Comparison of ENCODE assay signal across 27 cellular contexts in the genomic region with DNA sequence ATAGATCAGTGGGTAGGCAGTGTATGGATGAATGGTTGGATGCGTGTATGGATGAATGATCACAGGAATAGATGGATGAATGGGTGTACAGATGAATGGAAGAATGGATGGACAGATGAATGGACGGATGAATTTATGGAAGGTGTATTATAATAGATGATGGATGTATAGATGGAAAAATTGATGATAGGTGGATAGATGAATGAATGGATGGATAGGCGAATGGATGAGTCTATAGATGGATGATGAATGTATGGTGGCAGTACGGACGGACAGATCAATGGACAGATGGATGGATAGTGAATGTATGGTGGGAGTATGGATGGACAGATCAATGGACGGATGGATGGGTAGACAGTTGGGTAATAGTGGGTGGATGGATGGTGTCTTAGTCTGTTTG. TPM values are rescaled to one million over a fixed set of nuclear protein-coding genes. Genes with fewer than 3 reads are reported as not detected.
DNase-seq lines count a peak whose midpoint lies in the region; ATAC-seq and TF ChIP-seq lines count a peak whose summit lies in the region.
"Had no signal": no experiment of that assay in that cellular context is flagged by ENCODE, and none has a peak within 500 bp of the region (broad histone marks: within the 10 kb centered on the region; RNA-seq: fewer than 3 reads in every experiment).

No MANE protein-coding gene starts in this region.

- H4K91ac ChIP-seq in IMR-90 (ENCODE audit: insufficient read depth, low read depth, low read length): no peak overlapping the region

- H2AK9ac ChIP-seq in IMR-90 (replicated peaks; ENCODE audit: low read depth, low read length, poor library complexity): no peak overlapping the region

- TF ChIP-seq CTCF in HEK293 (tag by site-specific recombination; IDR thresholded peaks at IDR 0.05) (no peak), IMR-90 (conservative IDR thresholded peaks at IDR 0.05; ENCODE audit: low read depth, low read length) (no peak), glutamatergic neuron (IDR thresholded peaks at IDR 0.05; ENCODE audit: partially characterized antibody, unreplicated experiment) (no peak)

- 78 to 100% methylated on average over 3 to 6 of the region's 6 CpGs for WGBS in IMR-90 (ENCODE audit: extremely low coverage in 2 of 2, insufficient read length in 1 of 2), 2 experiments

- no peak overlapping the region for H3K14ac ChIP-seq in IMR-90 (replicated peaks; ENCODE audit: low read depth, low read length)

- no peak overlapping the region for H3K27ac ChIP-seq in HEK293 (ENCODE audit: extremely low read depth, low read depth, low read length)
- no peak overlapping the region for H3K27ac ChIP-seq in IMR-90 (ENCODE audit: insufficient read depth, low read length)
- H3K27ac ChIP-seq: BLaER1 had no signal

- H3K27me3 Mint-ChIP-seq in glutamatergic neuron (ENCODE audit: unreplicated experiment): peaks cover 10% of the 10 kb centered on the region

- CTCF ChIA-PET in HEK293 (lab: Yijun Ruan, JAX): no interaction called here
- CTCF ChIA-PET in IMR-90 (lab: Yijun Ruan, JAX): no interaction called here

- H3K4me1 Mint-ChIP-seq in glutamatergic neuron (ENCODE audit: low read depth, unreplicated experiment): peaks cover 2% of the 10 kb centered on the region
- H3K4me1 Mint-ChIP-seq: CD14-positive monocyte had no signal

- H3K36me3 Mint-ChIP-seq in glutamatergic neuron (ENCODE audit: unreplicated experiment): peaks cover 5% of the 10 kb centered on the region
- H3K36me3 Mint-ChIP-seq: CD14-positive monocyte; CD4-positive, alpha-beta memory T cell had no signal

- in situ Hi-C loops in IMR-90 (cut with MboI; ENCODE audit: low sequenced_read_pairs): no loop called here

- H3K27me3 ChIP-seq in IMR-90 (ENCODE audit: control insufficient read depth, insufficient read depth, low read length): peaks cover 24% of the 10 kb centered on the region
- H3K27me3 ChIP-seq: BLaER1 had no signal

- no peak overlapping the region for H2AFZ ChIP-seq in IMR-90 (replicated peaks; ENCODE audit: low read length, poor library complexity)

- no peak overlapping the region for H2AK5ac ChIP-seq in IMR-90 (ENCODE audit: low read depth, low read length)

- no peaks in the 10 kb centered on the region for H3K79me1 ChIP-seq in IMR-90 (ENCODE audit: low read depth in 1 of 2, low read length in 2 of 2)

- no peak overlapping the region for H3K23ac ChIP-seq in IMR-90 (ENCODE audit: low read depth, low read length)

- H3K18ac ChIP-seq in IMR-90 (ENCODE audit: low read depth, low read length): no peak overlapping the region

- BruUV-seq in IMR-90 (replicated peaks; lab: Mats Ljungman, UMichigan): no TSS peak

- H3K27ac Mint-ChIP-seq in glutamatergic neuron (ENCODE audit: unreplicated experiment): peak overlapping the region; percentile 2
- H3K27ac Mint-ChIP-seq: CD14-positive monocyte; CD4-positive, CD25-positive, alpha-beta regulatory T cell; CD8-positive, alpha-beta memory T cell had no signal

- no peak for ATAC-seq in IMR-90 (ENCODE audit: low read depth)
- ATAC-seq: GM12878 had no signal

- no peaks in the 10 kb centered on the region for H4K20me1 ChIP-seq in IMR-90 (ENCODE audit: insufficient read depth, low read length)
- H4K20me1 ChIP-seq: BLaER1 had no signal

- H3K9me3 ChIP-seq in HEK293 (ENCODE audit: control insufficient read depth, insufficient read depth, low read depth, low read length): no peaks in the 10 kb centered on the region
- peaks cover 12% of the 10 kb centered on the region for H3K9me3 ChIP-seq in IMR-90 (ENCODE audit: control insufficient read depth, insufficient read depth, low read length)
- H3K9me3 ChIP-seq: BE2C had no signal

- H2BK15ac ChIP-seq in IMR-90 (ENCODE audit: low read depth, low read length): no peak overlapping the region

- H2BK5ac ChIP-seq in IMR-90 (ENCODE audit: low read depth, low read length, poor library complexity, severe bottlenecking): peak overlapping the region; percentile 3

- H3K4me3 ChIP-seq in HEK293 (ENCODE audit: low read depth, low read length) (no peak overlapping the region), IMR-90 (ENCODE audit: insufficient read depth, low read depth, low read length) (no peak overlapping the region)
- H3K4me3 ChIP-seq: BLaER1, GM12878 had no signal

- POLR2A ChIA-PET in HEK293 (lab: Yijun Ruan, JAX) (no interaction called here), IMR-90 (lab: Charles Lee; ENCODE audit: unreplicated experiment) (no interaction called here)

- H4K5ac ChIP-seq in IMR-90 (ENCODE audit: low read depth, low read length): no peak overlapping the region

- no peaks in the 10 kb centered on the region for H3K36me3 ChIP-seq in HEK293 (ENCODE audit: control insufficient read depth in 2 of 2, insufficient read depth in 1 of 2, low read length in 2 of 2)
- no peaks in the 10 kb centered on the region for H3K36me3 ChIP-seq in IMR-90 (ENCODE audit: control insufficient read depth, insufficient read depth, low read length)
- H3K36me3 ChIP-seq: BE2C, BLaER1 had no signal

- dilution Hi-C loops in IMR-90 (cut with HindIII; ENCODE audit: low sequenced_read_pairs, unreplicated experiment): no loop called here

- DNase-seq in IMR-90: no peak
- DNase-seq in glutamatergic neuron: no peak
- no peak for DNase-seq in cortex of kidney (lab: John Stamatoyannopoulos, UW)
- no peak for DNase-seq in stimulated activated CD4-positive, alpha-beta T cell treated with anti-CD3 and anti-CD28 coated beads, Interleukin-2, amount 100 ng/mL, for 48 hours
- DNase-seq: 8988T; ACHN; BE2C; C1 segment of cervical spinal cord; CD4-positive, alpha-beta memory T cell; CD4-positive, CD25-positive, alpha-beta regulatory T cell; CD8-positive, alpha-beta memory T cell; COR-L47; DMS 273 treated with DMSO at 0.1 percent for 48 hours; DMS153; DMS53; DMS79; DND-41; EL; GDM1 had no signal

- H3K4ac ChIP-seq in IMR-90 (ENCODE audit: low read depth, low read length): no peak overlapping the region

- H3K56ac ChIP-seq in IMR-90 (ENCODE audit: extremely low read depth, insufficient read depth, low read length): no peak overlapping the region

- no peaks in the 10 kb centered on the region for H3K9me1 ChIP-seq in IMR-90 (ENCODE audit: insufficient read depth, low read length)

- no peak overlapping the region for H2BK20ac ChIP-seq in IMR-90 (ENCODE audit: low read depth, low read length)

- H3K4me1 ChIP-seq in HEK293 (ENCODE audit: control insufficient read depth, insufficient read depth, low read length) (no peaks in the 10 kb centered on the region), IMR-90 (ENCODE audit: control insufficient read depth, insufficient read depth, low read length) (no peaks in the 10 kb centered on the region)
- H3K4me1 ChIP-seq: BE2C had no signal

- H4K8ac ChIP-seq in IMR-90 (ENCODE audit: low read depth in 2 of 2, low read length in 2 of 2): no peak overlapping the region

- H3K4me2 ChIP-seq in IMR-90 (ENCODE audit: low read depth, low read length): no peak overlapping the region
- H3K4me2 ChIP-seq: BLaER1 had no signal

- H3K9me3 Mint-ChIP-seq in glutamatergic neuron (ENCODE audit: unreplicated experiment): peaks cover 9% of the 10 kb centered on the region

- no peak overlapping the region for H3K4me3 Mint-ChIP-seq in glutamatergic neuron (ENCODE audit: unreplicated experiment)
- H3K4me3 Mint-ChIP-seq: CD14-positive monocyte; CD4-positive, CD25-positive, alpha-beta regulatory T cell; CD8-positive, alpha-beta memory T cell had no signal

- TF ChIP-seq POLR2A in IMR-90 (IDR thresholded peaks at IDR 0.05; ENCODE audit: low read depth, low read length): no peak

- H3K9ac ChIP-seq in IMR-90 (ENCODE audit: low read depth, low read length): no peak overlapping the region
- H3K9ac ChIP-seq: BLaER1 had no signal

- no peak for TF ChIP-seq RAD21 in IMR-90 (IDR thresholded peaks at IDR 0.05; ENCODE audit: low read length)

- intact Hi-C loops in IMR-90 (cut with micrococcal nuclease): no loop called here

- no peak overlapping the region for H2BK120ac ChIP-seq in IMR-90 (ENCODE audit: low read depth, low read length)

TF ChIP-seq in HEK293, 187 proteins besides CTCF, POLR2A, EP300 and RAD21 (continues in another document):
- TF ChIP-seq ZNF623 (tag by site-specific recombination; IDR thresholded peaks at IDR 0.05) (no peak), ZNF747 (tag by site-specific recombination; IDR thresholded peaks at IDR 0.05) (no peak), ZNF624 (tag by site-specific recombination; IDR thresholded peaks at IDR 0.05) (no peak)

TF ChIP-seq in IMR-90, 13 proteins besides CTCF, POLR2A, EP300 and RAD21 (continues in another document):
- TF ChIP-seq RCOR1 (IDR thresholded peaks at IDR 0.05; ENCODE audit: insufficient replicate concordance, low read length) (no peak), SMC3 (IDR thresholded peaks at IDR 0.05; ENCODE audit: low read depth, low read length) (no peak), MAZ (IDR thresholded peaks at IDR 0.05; ENCODE audit: borderline replicate concordance, low read depth, low read length) (no peak), BHLHE40 (IDR thresholded peaks at IDR 0.05; ENCODE audit: low read depth, low read length) (no peak), RFX5 (IDR thresholded peaks at IDR 0.05; ENCODE audit: low read depth, low read length) (no peak), MAFK (IDR thresholded peaks at IDR 0.05; ENCODE audit: low read depth, low read length) (no peak), MXI1 (IDR thresholded peaks at IDR 0.05; ENCODE audit: borderline replicate concordance, low read depth, low read length) (no peak), NFE2L2 (IDR thresholded peaks at IDR 0.05; ENCODE audit: low read depth, low read length) (no peak), CEBPB (IDR thresholded peaks at IDR 0.05; ENCODE audit: low read depth, low read length) (no peak)
- TF ChIP-seq, protein P1, sequence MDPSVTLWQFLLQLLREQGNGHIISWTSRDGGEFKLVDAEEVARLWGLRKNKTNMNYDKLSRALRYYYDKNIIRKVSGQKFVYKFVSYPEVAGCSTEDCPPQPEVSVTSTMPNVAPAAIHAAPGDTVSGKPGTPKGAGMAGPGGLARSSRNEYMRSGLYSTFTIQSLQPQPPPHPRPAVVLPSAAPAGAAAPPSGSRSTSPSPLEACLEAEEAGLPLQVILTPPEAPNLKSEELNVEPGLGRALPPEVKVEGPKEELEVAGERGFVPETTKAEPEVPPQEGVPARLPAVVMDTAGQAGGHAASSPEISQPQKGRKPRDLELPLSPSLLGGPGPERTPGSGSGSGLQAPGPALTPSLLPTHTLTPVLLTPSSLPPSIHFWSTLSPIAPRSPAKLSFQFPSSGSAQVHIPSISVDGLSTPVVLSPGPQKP (IDR thresholded peaks at IDR 0.05; ENCODE audit: borderline replicate concordance, low read depth, low read length): no peak

RNA-seq across cellular contexts. Expression of a gene that starts 49.0 kb away (rescaled TPM):
- not detected in 2 replicates for total RNA-seq in IMR-90 (2012; rRNA removed)
- polyA plus RNA-seq in IMR-90 (2012; rRNA removed): not detected in 2 replicates
- not detected in 2 replicates for polyA plus RNA-seq in IMR-90 (2012; cell fraction: cytosol; rRNA removed)
- polyA plus RNA-seq in IMR-90 (2012; cell fraction: nucleus; rRNA removed; ENCODE audit: low replicate concordance): not detected in 2 replicates
- 15.4 TPM for total RNA-seq in glutamatergic neuron (ENCODE audit: unreplicated experiment)
- total RNA-seq: A673; CD4-positive, alpha-beta memory T cell; CD4-positive, CD25-positive, alpha-beta regulatory T cell; CD8-positive, alpha-beta memory T cell; Daoy; G401; GM12878 had no signal
- polyA plus RNA-seq: AG04450; CD14-positive monocyte; CD4-positive, alpha-beta memory T cell; CD4-positive, CD25-positive, alpha-beta regulatory T cell; CD8-positive, alpha-beta memory T cell; GM12878 had no signal

RNA-seq across cellular contexts. Expression of a gene that starts 51.9 kb away (rescaled TPM):
- total RNA-seq in IMR-90 (2012; rRNA removed): 29.9 and 37.5 TPM in 2 replicates
- 127 and 144 TPM in 2 replicates for polyA plus RNA-seq in IMR-90 (2012; rRNA removed)
- 84.8 and 172 TPM in 2 replicates for polyA plus RNA-seq in IMR-90 (2012; cell fraction: cytosol; rRNA removed)
- 238 and 454 TPM in 2 replicates for polyA plus RNA-seq in IMR-90 (2012; cell fraction: nucleus; rRNA removed; ENCODE audit: low replicate concordance)
- total RNA-seq in glutamatergic neuron (ENCODE audit: unreplicated experiment): 249 TPM

Comparison
In these comparisons a context has a peak if more than half of its experiments do, and no peak if none do; other contexts are left out.
1. RNA of a gene that starts 49.0 kb away (total RNA-seq): 15.4 TPM in glutamatergic neuron (single experiment); not detected in IMR-90; every median in the first group is over 10 times any median in the second.